12 cellular contexts compared by ENCODE assay signal in genomic region chr15:67685008-67685599, GRCh38.
DNase-seq lines count a peak whose midpoint lies in the region; ATAC-seq, FAIRE-seq and TF ChIP-seq lines count a peak whose summit lies in the region.
"Had no signal": no experiment of that assay in that cellular context is flagged by ENCODE, and none has a peak within 500 bp of the region (broad histone marks: within the 10 kb centered on the region; RNA-seq: fewer than 3 reads in every experiment).

No MANE protein-coding gene starts in this region.

- DNase-seq in NCI-H345 (lab: John Stamatoyannopoulos, UW) (peak; percentile 3), NCI-H345 treated with DMSO at 0.1 percent for 48 hours (lab: John Stamatoyannopoulos, UW; ENCODE audit: unreplicated experiment) (no peak), NCI-H2171 treated with DMSO at 0.1 percent for 48 hours (lab: John Stamatoyannopoulos, UW) (peak; percentile 38), cardiac fibroblast (ENCODE audit: low read depth in 2 of 2) (peak; percentile 46 to 55), pancreas (no peak), pons (ENCODE audit: low spot score) (no peak), SIG-M5 treated with dmso at 0.1 percent for 504 hours (lab: John Stamatoyannopoulos, UW; ENCODE audit: unreplicated experiment) (no peak), esophagus muscularis mucosa (ENCODE audit: extremely low spot score) (no peak)
- DNase-seq: activated CD4-positive, alpha-beta memory T cell treated with anti-CD3 and anti-CD28 coated beads, Interleukin-2, amount 10 ng/mL, durations not matched to agents 7 days and 5 days; central memory CD4-positive, alpha-beta T cell had no signal

- H3K27ac ChIP-seq in pancreas (no peak overlapping the region), esophagus muscularis mucosa (replicated peaks in 1 of 4) (no peak overlapping the region)
- H3K27ac ChIP-seq: BLaER1 treated with 17β-estradiol and CSF1 and Interleukin-3, amounts not matched to agents 10 nM and 100 nM; thoracic aorta had no signal

- H3K4me1 ChIP-seq in pancreas (no peaks in the 10 kb centered on the region), esophagus muscularis mucosa (no peaks in the 10 kb centered on the region)
- H3K4me1 ChIP-seq: BLaER1 treated with 17β-estradiol and CSF1 and Interleukin-3, amounts not matched to agents 10 nM and 100 nM had no signal

- 83 to 90% methylated on average over 3 of the region's 3 CpGs for WGBS in pancreas, 2 donors
- WGBS in esophagus muscularis mucosa: 89% methylated on average over 3 of the region's 3 CpGs

- no peak for TF ChIP-seq EP300 in esophagus muscularis mucosa (IDR thresholded peaks at IDR 0.05)

- H3K27me3 ChIP-seq in pancreas (no peaks in the 10 kb centered on the region), esophagus muscularis mucosa (no peaks in the 10 kb centered on the region)
- H3K27me3 ChIP-seq: BLaER1 treated with 17β-estradiol and CSF1 and Interleukin-3, amounts not matched to agents 10 nM and 100 nM had no signal

- H3K36me3 ChIP-seq in pancreas (no peaks in the 10 kb centered on the region), esophagus muscularis mucosa (no peaks in the 10 kb centered on the region)
- H3K36me3 ChIP-seq: thoracic aorta had no signal

- ATAC-seq in pancreas: no peak

- TF ChIP-seq CTCF in cardiac fibroblast (IDR thresholded peaks at IDR 0.05; ENCODE audit: low read depth, low read length) (no peak), pancreas (IDR thresholded peaks at IDR 0.05) (no peak), esophagus muscularis mucosa (IDR thresholded peaks at IDR 0.05) (no peak)

- H3K9me3 ChIP-seq in pancreas (peaks cover 0 to 3% (median 0%) of the 10 kb centered on the region in 4 donors), esophagus muscularis mucosa (peaks cover 0 to 27% (median 19%) of the 10 kb centered on the region in 4 donors)

- FAIRE-seq in pancreas (lab: Jason Lieb, UNC): peak; percentile 91

- no peak overlapping the region for H3K4me3 ChIP-seq in cardiac fibroblast (replicated peaks in 1 of 2; ENCODE audit: low read depth in 2 of 2, low read length in 2 of 2)
- H3K4me3 ChIP-seq in pancreas: no peak overlapping the region
- H3K4me3 ChIP-seq in esophagus muscularis mucosa: no peak overlapping the region
- H3K4me3 ChIP-seq: BLaER1 treated with 17β-estradiol and CSF1 and Interleukin-3, amounts not matched to agents 10 nM and 100 nM; thoracic aorta had no signal

- TF ChIP-seq POLR2A in esophagus muscularis mucosa (IDR thresholded peaks at IDR 0.05; ENCODE audit: low read depth): no peak

- intact Hi-C loops in pancreas (cut with DNase I) (no loop called here), esophagus muscularis mucosa (cut with DNase I) (no loop called here)

Comparison
In these comparisons a context has a peak if more than half of its experiments do, and no peak if none do; other contexts are left out.
1. DNase-seq: peak in NCI-H345 (single experiment), NCI-H2171 treated with DMSO at 0.1 percent for 48 hours (single experiment) and cardiac fibroblast (2 of 2); none in NCI-H345 treated with DMSO at 0.1 percent for 48 hours (single experiment), pancreas (0 of 6), pons (single experiment), SIG-M5 treated with dmso at 0.1 percent for 504 hours (single experiment) and esophagus muscularis mucosa (single experiment).